8 cellular contexts compared by ENCODE assay signal in the genomic region with DNA sequence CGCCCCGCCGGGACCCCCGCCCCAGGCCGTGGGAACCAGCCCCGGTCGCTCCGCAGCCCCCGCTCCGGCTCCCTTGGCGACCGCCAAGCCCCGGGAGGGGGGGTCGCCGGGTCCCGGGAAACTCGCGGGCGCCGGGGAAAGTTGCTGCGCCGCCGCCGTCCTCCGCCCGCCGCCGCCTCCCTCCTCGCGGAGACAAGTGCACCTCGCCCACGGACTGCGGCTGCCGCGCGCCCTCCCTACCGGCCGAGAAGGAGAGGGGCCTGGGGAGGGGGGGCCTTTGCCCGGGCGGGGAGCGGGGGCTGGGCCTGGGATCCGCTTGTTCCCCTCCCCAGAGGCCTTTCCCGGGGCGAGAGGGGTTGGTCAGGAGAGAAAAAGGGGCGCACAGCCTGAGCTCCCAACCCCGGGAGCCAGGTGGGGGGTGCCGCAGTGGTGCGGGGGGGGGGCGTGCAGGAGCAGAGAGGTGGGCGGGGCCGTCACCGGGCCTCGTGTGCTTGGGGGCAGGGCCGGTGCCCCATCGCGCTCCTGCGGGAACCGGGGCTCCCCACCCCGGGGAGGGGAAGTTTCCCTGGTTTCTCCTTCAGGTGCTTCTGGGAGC. TPM values are rescaled to one million over a fixed set of nuclear protein-coding genes. Genes with fewer than 3 reads are reported as not detected.
A peak's percentile ranks its signal among the peaks of the same experiment; 100 is the strongest.
DNase-seq lines count a peak whose midpoint lies in the region; ATAC-seq and TF ChIP-seq lines count a peak whose summit lies in the region.

No MANE protein-coding gene starts in this region.

- no peak for ATAC-seq in CD8-positive, alpha-beta T cell
- ATAC-seq in GM19467 (IDR thresholded peaks at IDR 0.05; ENCODE audit: unreplicated experiment) (peak; percentile 13), naive B cell (ENCODE audit: low read depth in 2 of 2) (peak; percentile 6 to 13)

- CTCF ChIA-PET in CD8-positive, alpha-beta T cell (lab: Charles Lee): interaction anchor here (3.7 kb wide), 1 partner anchor 19 kb away, joined by 18 read pairs; no protein-coding TSS in a partner anchor

- intact Hi-C loops in CD8-positive, alpha-beta T cell (cut with DNase I, micrococcal nuclease): no loop called here
- intact Hi-C loops in colonic mucosa (cut with DNase I) (no loop called here), CD14-positive monocyte (cut with micrococcal nuclease) (loop anchor here in 1 of 2 donors (5.0 kb wide), 1 partner anchor 37 kb away; no protein-coding TSS in a partner anchor)

- H3K4me3 ChIP-seq in CD8-positive, alpha-beta T cell (ENCODE audit: low read depth, low read length): peak overlapping the region; percentile 37
- H3K4me3 ChIP-seq in colonic mucosa: peak overlapping the region; percentile 75

- no peak for DNase-seq in CD8-positive, alpha-beta T cell
- DNase-seq in LoVo (ENCODE audit: low spot score) (peak; percentile 16), colonic mucosa (no peak), naive B cell (no peak), CD14-positive monocyte (ENCODE audit: low spot score) (no peak), Ammon's horn (ENCODE audit: low spot score) (no peak), H4 (ENCODE audit: low spot score) (no peak)

- no peaks in the 10 kb centered on the region for H3K9me3 Mint-ChIP-seq in CD8-positive, alpha-beta T cell
- H3K9me3 Mint-ChIP-seq in naive B cell (no peaks in the 10 kb centered on the region), CD14-positive monocyte (peaks cover 0 to 6% (median 0%) of the 10 kb centered on the region in 7 donors)

- no peak overlapping the region for H3K27ac ChIP-seq in CD8-positive, alpha-beta T cell (ENCODE audit: low read depth, low read length)
- H3K27ac ChIP-seq in colonic mucosa: peak overlapping the region; percentile 85

- POLR2A ChIA-PET in CD8-positive, alpha-beta T cell (lab: Charles Lee): no interaction called here

- H3K27me3 Mint-ChIP-seq in CD8-positive, alpha-beta T cell (ENCODE audit: low read depth): no peaks in the 10 kb centered on the region
- H3K27me3 Mint-ChIP-seq in naive B cell: peaks cover 0 to 20% (median 10%) of the 10 kb centered on the region in 3 donors
- H3K27me3 Mint-ChIP-seq in CD14-positive monocyte (ENCODE audit: low read depth in 3 of 3): peaks cover 29 to 40% (median 40%) of the 10 kb centered on the region in 3 donors

- H3K9me3 ChIP-seq in CD8-positive, alpha-beta T cell (ENCODE audit: low read length): no peaks in the 10 kb centered on the region
- no peaks in the 10 kb centered on the region for H3K9me3 ChIP-seq in colonic mucosa

- no peaks in the 10 kb centered on the region for H3K36me3 Mint-ChIP-seq in CD8-positive, alpha-beta T cell
- H3K36me3 Mint-ChIP-seq in naive B cell: no peaks in the 10 kb centered on the region
- H3K36me3 Mint-ChIP-seq in CD14-positive monocyte: no peaks in the 10 kb centered on the region

- peak overlapping the region; percentile 53 for H3K4me3 Mint-ChIP-seq in CD8-positive, alpha-beta T cell
- peak overlapping the region in 4 of 8 donors; percentile 54 to 80 (median 73) for H3K4me3 Mint-ChIP-seq in naive B cell
- peak overlapping the region in 1 of 2 donors; percentile 72 for H3K4me3 Mint-ChIP-seq in CD14-positive monocyte

- peak overlapping the region; percentile 6 to 73 for H3K9ac ChIP-seq in colonic mucosa (ENCODE audit: low read depth in 2 of 2, low read length in 2 of 2)

- H3K27me3 ChIP-seq in CD8-positive, alpha-beta T cell (ENCODE audit: insufficient read depth, low read length): no peaks in the 10 kb centered on the region
- H3K27me3 ChIP-seq in colonic mucosa: no peaks in the 10 kb centered on the region

- peaks cover 4% of the 10 kb centered on the region for H3K4me1 ChIP-seq in CD8-positive, alpha-beta T cell (ENCODE audit: insufficient read depth, low read length)
- peaks cover 6% of the 10 kb centered on the region for H3K4me1 ChIP-seq in colonic mucosa

- H3K27ac Mint-ChIP-seq in CD8-positive, alpha-beta T cell: no peak overlapping the region
- no peak overlapping the region for H3K27ac Mint-ChIP-seq in naive B cell
- H3K27ac Mint-ChIP-seq in CD14-positive monocyte: no peak overlapping the region

- peaks cover 15% of the 10 kb centered on the region for H3K4me1 Mint-ChIP-seq in CD8-positive, alpha-beta T cell (ENCODE audit: low read depth)
- peaks cover 6 to 17% (median 12%) of the 10 kb centered on the region in 3 donors for H3K4me1 Mint-ChIP-seq in naive B cell
- peaks cover 6% of the 10 kb centered on the region for H3K4me1 Mint-ChIP-seq in CD14-positive monocyte

- TF ChIP-seq CTCF in CD8-positive, alpha-beta T cell (IDR thresholded peaks at IDR 0.05): no peak
- TF ChIP-seq CTCF in colonic mucosa (IDR thresholded peaks at IDR 0.05) (no peak), CD14-positive monocyte (IDR thresholded peaks at IDR 0.05) (no peak)

- H3K36me3 ChIP-seq in CD8-positive, alpha-beta T cell (ENCODE audit: insufficient read depth, low read length): no peaks in the 10 kb centered on the region
- no peaks in the 10 kb centered on the region for H3K36me3 ChIP-seq in colonic mucosa

RNA-seq across cellular contexts. Expression of gene AGRN, which starts 0.6 kb away (rescaled TPM):
- total RNA-seq in CD8-positive, alpha-beta T cell: 10 to 100 TPM; 12.1 to 14.0 TPM
- total RNA-seq in colonic mucosa: 100 to 1,000 TPM in 1 of 2 donors, 10 to 100 TPM in 1; 68.1 to 106 TPM
- polyA plus RNA-seq in naive B cell (ENCODE audit: low read depth in 6 of 6) (under 1 TPM in 2 of 6 donors, not detected in 4; 0.04 to 0.52 TPM), CD14-positive monocyte (under 1 TPM; 0.06 to 0.43 TPM)
- total RNA-seq in H4 (2014; rRNA removed; shearing (Covaris generic)): 37.0 and 52.1 TPM in 2 replicates

RNA-seq across cellular contexts. Expression of gene ISG15, which starts 7.2 kb away (rescaled TPM):
- total RNA-seq in CD8-positive, alpha-beta T cell: 10 to 100 TPM; 56.4 to 58.4 TPM
- 10 to 100 TPM; 21.9 to 25.2 TPM for total RNA-seq in colonic mucosa
- polyA plus RNA-seq in naive B cell (ENCODE audit: low read depth in 6 of 6): 100 to 1,000 TPM in 4 of 6 donors, 10 to 100 TPM in 2; 55.1 to 183 (median 124) TPM
- 100 to 1,000 TPM; 128 to 241 TPM for polyA plus RNA-seq in CD14-positive monocyte
- 353 and 452 TPM in 2 replicates for total RNA-seq in H4 (2014; rRNA removed; shearing (Covaris generic))

RNA-seq across cellular contexts. Expression of gene HES4, which starts 20.6 kb away (rescaled TPM):
- 10 to 100 TPM; 26.0 to 30.9 TPM for total RNA-seq in CD8-positive, alpha-beta T cell
- 10 to 100 TPM; 30.5 to 47.3 TPM for total RNA-seq in colonic mucosa
- polyA plus RNA-seq in naive B cell (ENCODE audit: low read depth in 6 of 6) (under 1 TPM in 2 of 6 donors, not detected in 4; 0.45 to 0.64 TPM), CD14-positive monocyte (1 to 10 TPM; 1.4 to 2.0 TPM)
- 3.6 and 17.7 TPM in 2 replicates for total RNA-seq in H4 (2014; rRNA removed; shearing (Covaris generic))

RNA-seq across cellular contexts. Expression of gene PERM1, which starts 38.6 kb away (rescaled TPM):
- total RNA-seq in CD8-positive, alpha-beta T cell: under 1 TPM in 1 of 2 experiments, not detected in 1; 0.08 TPM
- total RNA-seq in colonic mucosa: not detected
- polyA plus RNA-seq in naive B cell (ENCODE audit: low read depth in 6 of 6) (not detected), CD14-positive monocyte (not detected)
- 0.19 TPM in 1 of 2 replicates, not detected in the other for total RNA-seq in H4 (2014; rRNA removed; shearing (Covaris generic))

RNA-seq across cellular contexts. Expression of gene RNF223, which starts 53.6 kb away (rescaled TPM):
- not detected for total RNA-seq in CD8-positive, alpha-beta T cell
- 1 to 10 TPM; 5.1 to 5.7 TPM for total RNA-seq in colonic mucosa
- polyA plus RNA-seq in naive B cell (ENCODE audit: low read depth in 6 of 6): not detected
- polyA plus RNA-seq in CD14-positive monocyte: not detected
- not detected in 2 replicates for total RNA-seq in H4 (2014; rRNA removed; shearing (Covaris generic))
